26 cellular contexts compared by ENCODE assay signal in the genomic region with DNA sequence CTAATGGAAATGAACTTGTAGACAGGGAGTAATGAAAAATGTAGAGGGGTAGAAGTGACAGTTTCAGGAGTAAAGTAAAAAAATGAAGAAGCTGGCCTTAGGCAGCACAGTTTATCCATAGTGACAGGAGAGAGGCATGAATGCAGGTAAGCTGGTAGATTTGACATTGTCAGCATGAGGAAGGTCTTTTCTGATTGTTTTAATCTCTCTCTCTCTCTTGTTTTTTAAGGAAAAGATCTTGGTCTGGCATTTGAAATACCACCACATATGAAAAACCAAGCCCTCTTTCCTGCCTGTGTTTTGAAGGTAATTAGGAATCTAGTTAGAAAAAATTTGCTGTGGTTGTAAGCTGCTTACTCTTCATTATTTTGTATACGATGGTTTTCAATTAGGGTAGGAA.
"Had no signal": no experiment of that assay in that cellular context is flagged by ENCODE, and none has a peak within 500 bp of the region (broad histone marks: within the 10 kb centered on the region; RNA-seq: fewer than 3 reads in every experiment).

No MANE protein-coding gene starts in this region.

- DNase-seq: activated CD4-positive, alpha-beta memory T cell treated with anti-CD3 and anti-CD28 coated beads for 36 hours; activated CD4-positive, alpha-beta T cell treated with anti-CD3 and anti-CD28 coated beads for 36 hours; activated CD4-positive, alpha-beta T cell treated with anti-CD3 and anti-CD28 coated beads, Interleukin-2, amount 10 ng/mL, durations not matched to agents 24 days and 14 days; activated CD4-positive, CD25-positive, alpha-beta regulatory T cell; activated CD4-positive, CD25-positive, alpha-beta regulatory T cell treated with anti-CD3 and anti-CD28 coated beads, Interleukin-2, amount 50 U/mL, for 72 hours; activated CD8-positive, alpha-beta memory T cell treated with anti-CD3 and anti-CD28 coated beads for 24 hours; activated effector memory CD4-positive, alpha-beta T cell treated with Interleukin-2 at 50 U/mL for 16 hours; activated gamma-delta T cell treated with Interleukin-2 at 50 U/mL for 16 hours; activated naive CD4-positive, alpha-beta T cell treated with anti-CD3 and anti-CD28 coated beads, Interleukin-2, amount 50 U/mL, for 16 hours; activated naive CD4-positive, alpha-beta T cell treated with Interleukin-2 at 50 U/mL for 16 hours; activated T-cell treated with anti-CD3 and anti-CD28 coated beads, Interleukin-2, amount 50 U/mL, for 1 hour; activated T-cell treated with anti-CD3 and anti-CD28 coated beads, Interleukin-2, amount 50 U/mL, for 72 hours; amniotic stem cell; anterior cingulate cortex; brain microvascular endothelial cell; caudate nucleus; cortex of kidney; dermis blood vessel endothelial cell; effector CD4-positive, alpha-beta T cell; esophagus squamous epithelium; foreskin melanocyte; heart right ventricle; T-helper 1 cell; T-helper 2 cell had no signal

- H3K27ac Mint-ChIP-seq: activated CD4-positive, alpha-beta memory T cell treated with anti-CD3 and anti-CD28 coated beads for 36 hours; activated CD4-positive, alpha-beta T cell treated with anti-CD3 and anti-CD28 coated beads for 36 hours; activated CD4-positive, alpha-beta T cell treated with anti-CD3 and anti-CD28 coated beads, Interleukin-2, amount 10 ng/mL, durations not matched to agents 24 days and 14 days; activated naive CD8-positive, alpha-beta T cell had no signal

- H3K27me3 Mint-ChIP-seq: activated CD4-positive, alpha-beta memory T cell treated with anti-CD3 and anti-CD28 coated beads for 36 hours; activated CD4-positive, alpha-beta T cell treated with anti-CD3 and anti-CD28 coated beads for 36 hours; activated CD4-positive, alpha-beta T cell treated with anti-CD3 and anti-CD28 coated beads, Interleukin-2, amount 10 ng/mL, durations not matched to agents 24 days and 14 days; activated naive CD8-positive, alpha-beta T cell had no signal

- H3K4me3 Mint-ChIP-seq: activated CD4-positive, alpha-beta memory T cell treated with anti-CD3 and anti-CD28 coated beads for 36 hours; activated CD4-positive, alpha-beta T cell treated with anti-CD3 and anti-CD28 coated beads for 36 hours; activated CD4-positive, alpha-beta T cell treated with anti-CD3 and anti-CD28 coated beads, Interleukin-2, amount 10 ng/mL, durations not matched to agents 24 days and 14 days; activated naive CD8-positive, alpha-beta T cell; activated T-cell treated with anti-CD3 and anti-CD28 coated beads, Interleukin-2, amount 50 U/mL, for 72 hours had no signal

- H3K9me3 Mint-ChIP-seq: activated CD4-positive, alpha-beta memory T cell treated with anti-CD3 and anti-CD28 coated beads for 36 hours; activated CD4-positive, alpha-beta T cell treated with anti-CD3 and anti-CD28 coated beads, Interleukin-2, amount 10 ng/mL, durations not matched to agents 24 days and 14 days; activated T-cell treated with anti-CD3 and anti-CD28 coated beads, Interleukin-2, amount 50 U/mL, for 72 hours had no signal

- ATAC-seq: activated CD4-positive, alpha-beta T cell treated with anti-CD3 and anti-CD28 coated beads for 36 hours; activated T-cell treated with anti-CD3 and anti-CD28 coated beads, Interleukin-2, amount 50 U/mL, for 72 hours; gastroesophageal sphincter; heart right ventricle had no signal

- H3K4me1 Mint-ChIP-seq: activated CD4-positive, alpha-beta T cell treated with anti-CD3 and anti-CD28 coated beads for 36 hours; activated CD4-positive, alpha-beta T cell treated with anti-CD3 and anti-CD28 coated beads, Interleukin-2, amount 10 ng/mL, durations not matched to agents 24 days and 14 days had no signal
